In the genomic region with DNA sequence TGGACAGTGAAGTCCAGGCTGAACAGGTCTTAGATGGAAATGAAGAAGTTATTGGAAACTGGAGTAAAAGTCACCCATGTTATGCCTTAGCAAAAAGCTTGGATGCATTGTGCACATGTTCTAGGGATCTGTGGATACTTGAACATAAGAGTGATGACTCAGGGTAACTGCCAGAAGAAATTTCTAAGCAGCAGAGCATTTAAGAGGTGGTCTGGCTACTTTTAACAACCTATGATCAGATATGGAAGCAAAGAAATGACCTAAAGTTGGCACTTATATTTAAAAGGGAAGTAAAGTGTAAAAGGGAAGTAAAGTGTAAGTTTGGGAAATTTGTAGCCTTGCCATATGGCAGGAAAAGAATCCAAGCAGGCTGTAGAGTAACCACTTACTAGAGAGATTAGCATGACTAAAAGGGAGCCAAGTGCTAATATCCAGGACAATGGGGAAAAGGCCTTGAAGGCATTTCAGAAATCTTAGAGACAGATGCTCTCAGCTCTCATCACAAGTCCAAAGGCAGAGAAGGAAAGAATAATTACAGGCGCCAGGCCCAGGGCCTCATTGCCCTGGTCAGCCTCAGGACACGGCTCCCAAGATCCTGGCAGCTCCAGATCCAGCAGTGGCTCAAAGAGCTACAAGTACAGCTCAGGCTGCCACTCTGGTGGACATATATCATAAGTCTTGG, we compare ENCODE assay signal across 23 cellular contexts.
DNase-seq lines count a peak whose midpoint lies in the region; TF ChIP-seq lines count a peak whose summit lies in the region.
"Had no signal": no experiment of that assay in that cellular context is flagged by ENCODE, and none has a peak within 500 bp of the region (broad histone marks: within the 10 kb centered on the region; RNA-seq: fewer than 3 reads in every experiment).

No MANE protein-coding gene starts in this region.

- no peak overlapping the region for H2AFZ ChIP-seq in GM23248

- H3K9me3 ChIP-seq in HUES6 (ENCODE audit: control insufficient read depth, insufficient read depth, low read depth, low read length) (peaks cover 3% of the 10 kb centered on the region), subcutaneous abdominal adipose tissue (ENCODE audit: control insufficient read depth in 5 of 5, low read length in 5 of 5) (no peaks in the 10 kb centered on the region), GM23248 (ENCODE audit: low read depth) (no peaks in the 10 kb centered on the region)
- H3K9me3 ChIP-seq: left lung, pancreas, right atrium auricular region had no signal

- H3K27me3 Mint-ChIP-seq in glutamatergic neuron (ENCODE audit: unreplicated experiment) = no peaks in the 10 kb centered on the region
- H3K27me3 Mint-ChIP-seq: activated naive CD4-positive, alpha-beta T cell treated with anti-CD3 and anti-CD28 coated beads, Interleukin-2, amount 50 U/mL, for 24 hours had no signal

- in situ Hi-C loops in GM23248 (cut with MboI) = no loop called here

- TF ChIP-seq CTCF in glutamatergic neuron (IDR thresholded peaks at IDR 0.05; ENCODE audit: partially characterized antibody, unreplicated experiment) = no peak
- TF ChIP-seq CTCF in GM10266 (IDR thresholded peaks at IDR 0.05; ENCODE audit: control insufficient read depth, insufficient read depth, low read depth, missing control alignments) = no peak

- no peaks in the 10 kb centered on the region for H3K36me3 Mint-ChIP-seq in glutamatergic neuron (ENCODE audit: unreplicated experiment)
- H3K36me3 Mint-ChIP-seq: CD4-positive, alpha-beta memory T cell; natural killer cell treated with Interleukin-12 subunit alpha and Interleukin-12 subunit beta and Interleukin-15 and Interleukin-18, amount 100 ng/mL, for 72 hours had no signal

- H3K4me2 ChIP-seq in GM23248 (ENCODE audit: unreplicated experiment) = no peak overlapping the region
- H3K4me2 ChIP-seq: KMS-11 had no signal

- 0 out of 2 replicates have a peak, but pooled peaks cover 4% of the 10 kb centered on the region for H3K9me2 ChIP-seq in GM23248 (ENCODE audit: insufficient read depth)

- H3K4me1 Mint-ChIP-seq in glutamatergic neuron (ENCODE audit: low read depth, unreplicated experiment) = peaks cover 11% of the 10 kb centered on the region
- H3K4me1 Mint-ChIP-seq: activated naive CD4-positive, alpha-beta T cell treated with anti-CD3 and anti-CD28 coated beads, Interleukin-2, amount 50 U/mL, for 24 hours; activated T-helper 17 cell treated with anti-CD3 and anti-CD28 coated beads, Interleukin-2, amount 50 U/mL, for 72 hours had no signal

- no peaks in the 10 kb centered on the region for H4K20me1 ChIP-seq in GM23248 (ENCODE audit: insufficient read depth)

- peak overlapping the region; percentile 29 for H3K27ac Mint-ChIP-seq in glutamatergic neuron (ENCODE audit: unreplicated experiment)
- H3K27ac Mint-ChIP-seq: activated naive CD4-positive, alpha-beta T cell treated with anti-CD3 and anti-CD28 coated beads, Interleukin-2, amount 50 U/mL, for 24 hours; activated T-helper 17 cell treated with anti-CD3 and anti-CD28 coated beads, Interleukin-2, amount 50 U/mL, for 72 hours; CD4-positive, alpha-beta memory T cell; natural killer cell treated with Interleukin-12 subunit alpha and Interleukin-12 subunit beta and Interleukin-15 and Interleukin-18, amount 100 ng/mL, for 72 hours had no signal

- no peaks in the 10 kb centered on the region for H3F3A ChIP-seq in GM23248 (ENCODE audit: insufficient read depth)

- DNase-seq in OCI-M1 (lab: John Stamatoyannopoulos, UW) (peak; percentile 9), glutamatergic neuron (no peak), HPDE6-E6E7 (ENCODE audit: extremely low spot score) (no peak), GM23248 (no peak), GM10266 (ENCODE audit: extremely low spot score) (no peak)
- DNase-seq: activated CD4-positive, alpha-beta T cell treated with anti-CD3 and anti-CD28 coated beads, Interleukin-2, amount 50 U/mL, for 4 hours; activated CD4-positive, CD25-positive, alpha-beta regulatory T cell; CD4-positive, alpha-beta memory T cell; left lung; midbrain; NCI-H187 treated with DMSO at 0.1 percent for 48 hours; NCI-H774; pancreas; stimulated activated CD4-positive, alpha-beta T cell treated with anti-CD3 and anti-CD28 coated beads, Interleukin-4, amount 100 ng/mL, for 1 hour; stimulated activated naive CD4-positive, alpha-beta T cell; T1000 had no signal

- no peak overlapping the region for H3K4me3 Mint-ChIP-seq in glutamatergic neuron (ENCODE audit: unreplicated experiment)
- H3K4me3 Mint-ChIP-seq: activated naive CD4-positive, alpha-beta T cell treated with anti-CD3 and anti-CD28 coated beads, Interleukin-2, amount 50 U/mL, for 24 hours; activated T-helper 17 cell treated with anti-CD3 and anti-CD28 coated beads, Interleukin-2, amount 50 U/mL, for 72 hours; CD4-positive, alpha-beta memory T cell; natural killer cell treated with Interleukin-12 subunit alpha and Interleukin-12 subunit beta and Interleukin-15 and Interleukin-18, amount 100 ng/mL, for 72 hours had no signal

- peak overlapping the region; percentile 14 for H3K4me3 ChIP-seq in HUES6 (ENCODE audit: low read depth, low read length)
- no peak overlapping the region for H3K4me3 ChIP-seq in subcutaneous abdominal adipose tissue (ENCODE audit: low read depth in 1 of 5, low read length in 5 of 5)
- no peak overlapping the region for H3K4me3 ChIP-seq in GM23248
- H3K4me3 ChIP-seq: left lung, pancreas, right atrium auricular region had no signal

- H3K27ac ChIP-seq in HUES6 (ENCODE audit: low read depth, low read length) (peak overlapping the region; percentile 84), subcutaneous abdominal adipose tissue (ENCODE audit: low read depth, low read length) (peak overlapping the region; percentile 68), GM23248 (no peak overlapping the region)
- H3K27ac ChIP-seq: KMS-11, left lung, pancreas, right atrium auricular region had no signal

- H3K9ac ChIP-seq in HUES6 (ENCODE audit: low read length) (peak overlapping the region; percentile 6), subcutaneous abdominal adipose tissue (ENCODE audit: low read length in 5 of 5) (no peak overlapping the region), GM23248 (no peak overlapping the region)
- H3K9ac ChIP-seq: KMS-11 had no signal

- H3K79me2 ChIP-seq in GM23248 (ENCODE audit: insufficient read depth) = no peaks in the 10 kb centered on the region

- H3K9me3 Mint-ChIP-seq in glutamatergic neuron (ENCODE audit: unreplicated experiment) = peaks cover 2% of the 10 kb centered on the region
- H3K9me3 Mint-ChIP-seq: natural killer cell treated with Interleukin-12 subunit alpha and Interleukin-12 subunit beta and Interleukin-15 and Interleukin-18, amount 100 ng/mL, for 72 hours had no signal

- H3K4me1 ChIP-seq in HUES6 (ENCODE audit: control insufficient read depth, insufficient read depth, low read length) = peaks cover 38% of the 10 kb centered on the region
- H3K4me1 ChIP-seq in subcutaneous abdominal adipose tissue (ENCODE audit: control insufficient read depth in 5 of 5, insufficient read depth in 5 of 5, low read length in 5 of 5) = peaks cover 0 to 20% (median 14%) of the 10 kb centered on the region in 5 donors
- H3K4me1 ChIP-seq in GM23248 (ENCODE audit: insufficient read depth) = no peaks in the 10 kb centered on the region
- H3K4me1 ChIP-seq: left lung, pancreas, right atrium auricular region had no signal

- H3K27me3 ChIP-seq in HUES6 (ENCODE audit: control insufficient read depth, insufficient read depth, low read length) (no peaks in the 10 kb centered on the region), subcutaneous abdominal adipose tissue (ENCODE audit: control insufficient read depth in 5 of 5, insufficient read depth in 4 of 5, low read length in 5 of 5) (no peaks in the 10 kb centered on the region), GM23248 (replicated peaks; ENCODE audit: insufficient read depth) (no peaks in the 10 kb centered on the region)
- H3K27me3 ChIP-seq: left lung, pancreas, right atrium auricular region had no signal

- H3K36me3 ChIP-seq in HUES6 (ENCODE audit: control insufficient read depth, insufficient read depth, low read length) (no peaks in the 10 kb centered on the region), subcutaneous abdominal adipose tissue (ENCODE audit: control insufficient read depth in 5 of 5, insufficient read depth in 5 of 5, low read length in 5 of 5) (no peaks in the 10 kb centered on the region), GM23248 (ENCODE audit: low read depth) (no peaks in the 10 kb centered on the region)
- H3K36me3 ChIP-seq: left lung, pancreas, right atrium auricular region had no signal

- WGBS in GM23248 (ENCODE audit: low coverage in 1 of 2, low lambda C conversion rate in 2 of 2, missing lambda C conversion rate in 2 of 2), 2 experiments = 11 to 18% methylated on average over 2 of the region's 2 CpGs
